ENCODE assay signal across 7 cellular contexts in the genomic region with DNA sequence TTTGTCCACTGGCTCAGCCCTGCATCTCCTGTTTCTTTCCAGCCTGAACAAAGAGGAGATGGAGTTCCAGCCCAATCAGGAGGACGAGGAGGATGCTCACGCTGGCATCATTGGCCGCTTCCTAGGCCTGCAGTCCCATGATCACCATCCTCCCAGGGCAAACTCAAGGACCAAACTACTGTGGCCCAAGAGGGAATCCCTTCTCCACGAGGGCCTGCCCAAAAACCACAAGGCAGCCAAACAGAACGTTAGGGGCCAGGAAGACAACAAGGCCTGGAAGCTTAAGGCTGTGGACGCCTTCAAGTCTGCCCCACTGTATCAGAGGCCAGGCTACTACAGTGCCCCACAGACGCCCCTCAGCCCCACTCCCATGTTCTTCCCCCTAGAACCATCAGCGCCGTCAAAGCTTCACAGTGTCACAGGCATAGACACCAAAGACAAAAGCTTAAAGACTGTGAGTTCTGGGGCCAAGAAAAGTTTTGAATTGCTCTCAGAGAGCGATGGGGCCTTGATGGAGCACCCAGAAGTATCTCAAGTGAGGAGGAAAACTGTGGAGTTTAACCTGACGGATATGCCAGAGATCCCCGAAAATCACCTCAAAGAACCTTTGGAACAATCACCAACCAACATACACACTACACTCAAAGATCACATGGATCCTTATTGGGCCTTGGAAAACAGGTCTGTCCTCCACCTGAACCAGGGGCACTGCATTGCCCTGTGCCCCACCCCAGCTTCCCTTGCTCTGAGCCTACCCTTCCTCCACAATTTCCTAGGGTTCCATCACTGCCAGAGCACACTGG. TPM values are rescaled to one million over a fixed set of nuclear protein-coding genes. Genes with fewer than 3 reads are reported as not detected.
DNase-seq lines count a peak whose midpoint lies in the region; ATAC-seq and TF ChIP-seq lines count a peak whose summit lies in the region.
"Had no signal": no experiment of that assay in that cellular context is flagged by ENCODE, and none has a peak within 500 bp of the region (broad histone marks: within the 10 kb centered on the region; RNA-seq: fewer than 3 reads in every experiment).

No MANE protein-coding gene starts in this region.

- H3K4me1 Mint-ChIP-seq in immature natural killer cell (peaks cover 40 to 45% of the 10 kb centered on the region in 2 donors), type B pancreatic cell (ENCODE audit: unreplicated experiment) (peaks cover 20% of the 10 kb centered on the region)

- peaks cover 28 to 32% of the 10 kb centered on the region in 2 donors for H3K36me3 Mint-ChIP-seq in activated naive CD4-positive, alpha-beta T cell treated with anti-CD3 and anti-CD28 coated beads, Interleukin-2, amount 50 U/mL, for 72 hours
- H3K36me3 Mint-ChIP-seq in immature natural killer cell (peaks cover 19 to 23% (median 21%) of the 10 kb centered on the region in 3 donors), type B pancreatic cell (peaks cover 32% of the 10 kb centered on the region)

- TF ChIP-seq CTCF in type B pancreatic cell (conservative IDR thresholded peaks at IDR 0.05): no peak

- H3K27me3 Mint-ChIP-seq in immature natural killer cell (ENCODE audit: low read depth in 3 of 3) (peaks cover 30 to 34% (median 32%) of the 10 kb centered on the region in 3 donors), type B pancreatic cell (no peaks in the 10 kb centered on the region)

- peak overlapping the region; percentile 25 to 91 for H3K27ac Mint-ChIP-seq in activated naive CD4-positive, alpha-beta T cell treated with anti-CD3 and anti-CD28 coated beads, Interleukin-2, amount 50 U/mL, for 72 hours
- H3K27ac Mint-ChIP-seq in immature natural killer cell (peak overlapping the region; percentile 75 to 94 (median 81)), type B pancreatic cell (peak overlapping the region; percentile 72)

- no peaks in the 10 kb centered on the region for H3K9me3 Mint-ChIP-seq in activated naive CD4-positive, alpha-beta T cell treated with anti-CD3 and anti-CD28 coated beads, Interleukin-2, amount 50 U/mL, for 72 hours
- H3K9me3 Mint-ChIP-seq in immature natural killer cell (no peaks in the 10 kb centered on the region), type B pancreatic cell (no peaks in the 10 kb centered on the region)

- H3K4me3 Mint-ChIP-seq in immature natural killer cell (no peak overlapping the region), type B pancreatic cell (peak overlapping the region; percentile 71)

- ATAC-seq in activated naive CD4-positive, alpha-beta T cell treated with anti-CD3 and anti-CD28 coated beads, Interleukin-2, amount 50 U/mL, for 72 hours: no peak
- no peak for ATAC-seq in GM18519 (IDR thresholded peaks at IDR 0.05; ENCODE audit: low FRiP score, unreplicated experiment)

- DNase-seq in activated naive CD4-positive, alpha-beta T cell treated with anti-CD3 and anti-CD28 coated beads, Interleukin-2, amount 50 U/mL, for 72 hours (ENCODE audit: low spot score in 2 of 2): peak in 1 of 2 donors; percentile 53
- DNase-seq in activated naive CD4-positive, alpha-beta T cell treated with Interleukin-2 at 50 U/mL for 16 hours: no peak
- DNase-seq in immature natural killer cell (peak in 1 of 3 donors; percentile 5), type B pancreatic cell (ENCODE audit: extremely low spot score, unreplicated experiment) (no peak), NCI-H345 treated with DMSO at 0.1 percent for 48 hours (lab: John Stamatoyannopoulos, UW; ENCODE audit: unreplicated experiment) (no peak)
- DNase-seq: NCI-H526 had no signal

RNA-seq across cellular contexts. Expression of gene FTH1, which starts 5.0 kb away (rescaled TPM):
- total RNA-seq in activated naive CD4-positive, alpha-beta T cell treated with anti-CD3 and anti-CD28 coated beads, Interleukin-2, amount 50 U/mL, for 72 hours: 1,000 to 10,000 TPM; 1,006 to 1,113 TPM
- 1,000 to 10,000 TPM; 1,906 to 2,262 (median 2,182) TPM for polyA plus RNA-seq in immature natural killer cell
- total RNA-seq in type B pancreatic cell (ENCODE audit: low replicate concordance): 1,346 and 2,108 TPM in 2 replicates

RNA-seq across cellular contexts. Expression of gene BEST1, which starts 12.3 kb away (rescaled TPM):
- under 1 TPM; 0.18 to 0.58 TPM for total RNA-seq in activated naive CD4-positive, alpha-beta T cell treated with anti-CD3 and anti-CD28 coated beads, Interleukin-2, amount 50 U/mL, for 72 hours
- polyA plus RNA-seq in immature natural killer cell: 1 to 10 TPM in 2 of 3 donors, under 1 TPM in 1; 0.64 to 1.1 (median 1.0) TPM
- total RNA-seq in type B pancreatic cell (ENCODE audit: low replicate concordance): 0.14 and 0.31 TPM in 2 replicates

RNA-seq across cellular contexts. Expression of gene RAB3IL1, which starts 45.0 kb away (rescaled TPM):
- total RNA-seq in activated naive CD4-positive, alpha-beta T cell treated with anti-CD3 and anti-CD28 coated beads, Interleukin-2, amount 50 U/mL, for 72 hours: under 1 TPM in 1 of 2 donors, not detected in 1; 0.33 TPM
- not detected for polyA plus RNA-seq in immature natural killer cell
- 2.1 and 16.6 TPM in 2 replicates for total RNA-seq in type B pancreatic cell (ENCODE audit: low replicate concordance)
